ENCODE assay signal across 25 cellular contexts in genomic region chr6:135075018-135075417, GRCh38. TPM values are rescaled to one million over a fixed set of nuclear protein-coding genes. Genes with fewer than 3 reads are reported as not detected.
DNase-seq lines count a peak whose midpoint lies in the region; ATAC-seq, FAIRE-seq and TF ChIP-seq lines count a peak whose summit lies in the region.
"Had no signal": no experiment of that assay in that cellular context is flagged by ENCODE, and none has a peak within 500 bp of the region (broad histone marks: within the 10 kb centered on the region; RNA-seq: fewer than 3 reads in every experiment).

No MANE protein-coding gene starts in this region.

- H3K4me3 ChIP-seq in Loucy (ENCODE audit: low read length, poor library complexity, severe bottlenecking) = peak overlapping the region; percentile 9
- no peak overlapping the region for H3K4me3 ChIP-seq in GM12878
- H3K4me3 ChIP-seq in osteoblast (ENCODE audit: insufficient read depth, low read length) = no peak overlapping the region
- H3K4me3 ChIP-seq: ascending aorta; BLaER1 treated with 17β-estradiol and CSF1 and Interleukin-3, amounts not matched to agents 10 nM and 100 nM; left ventricle myocardium inferior; mucosa of descending colon; psoas muscle; upper lobe of left lung had no signal

- SMC1A ChIA-PET in GM12878 (lab: Charles Lee; ENCODE audit: uncharacterized antibody, unreplicated experiment) = interaction anchor here (1.0 to 3.4 kb wide), 5 partner anchors 11 to 86 kb away, joined by 3 to 23 read pairs (median 10); partner anchors contain the start of gene HBS1L

- H3K27ac Mint-ChIP-seq in activated naive CD8-positive, alpha-beta T cell = peak overlapping the region; percentile 69
- H3K27ac Mint-ChIP-seq in activated naive CD8-positive, alpha-beta T cell treated with anti-CD3 and anti-CD28 coated beads, Interleukin-2, amount 50 U/mL, for 24 hours = no peak overlapping the region
- H3K27ac Mint-ChIP-seq: activated naive CD4-positive, alpha-beta T cell treated with anti-CD3 and anti-CD28 coated beads, Interleukin-2, amount 10 ng/mL, durations not matched to agents 7 days and 5 days had no signal

- BruUV-seq in GM12878 (replicated peaks; lab: Mats Ljungman, UMichigan) = no TSS peak

- CTCF ChIA-PET in GM12878 (lab: Yijun Ruan, JAX) = interaction anchor here (0.7 to 2.8 kb wide), 13 partner anchors 9 to 70 kb away, joined by 3 to 9 read pairs (median 4); partner anchors contain the start of gene HBS1L

- H3K4me2 ChIP-seq in Loucy (ENCODE audit: low read depth, low read length, poor library complexity, severe bottlenecking) (peak overlapping the region; percentile 14), GM12878 (ENCODE audit: control insufficient read depth, insufficient read depth) (no peak overlapping the region), osteoblast (ENCODE audit: insufficient read depth, low read length) (no peak overlapping the region)
- H3K4me2 ChIP-seq: SK-N-SH had no signal

- no peaks in the 10 kb centered on the region for H3K9me2 ChIP-seq in Loucy (replicated peaks; ENCODE audit: low read depth, low read length)
- H3K9me2 ChIP-seq: SK-N-SH had no signal

- no peaks in the 10 kb centered on the region for H3K27me3 Mint-ChIP-seq in activated naive CD8-positive, alpha-beta T cell
- H3K27me3 Mint-ChIP-seq in activated naive CD8-positive, alpha-beta T cell treated with anti-CD3 and anti-CD28 coated beads, Interleukin-2, amount 50 U/mL, for 24 hours = no peaks in the 10 kb centered on the region
- H3K27me3 Mint-ChIP-seq: activated naive CD4-positive, alpha-beta T cell treated with anti-CD3 and anti-CD28 coated beads, Interleukin-2, amount 10 ng/mL, durations not matched to agents 7 days and 5 days had no signal

- no peak overlapping the region for H3K4me3 Mint-ChIP-seq in activated naive CD8-positive, alpha-beta T cell
- H3K4me3 Mint-ChIP-seq in activated naive CD8-positive, alpha-beta T cell treated with anti-CD3 and anti-CD28 coated beads, Interleukin-2, amount 50 U/mL, for 24 hours = no peak overlapping the region
- H3K4me3 Mint-ChIP-seq: activated naive CD4-positive, alpha-beta T cell treated with anti-CD3 and anti-CD28 coated beads, Interleukin-2, amount 10 ng/mL, durations not matched to agents 7 days and 5 days; neural crest cell had no signal

- H3K4me1 ChIP-seq in Loucy (ENCODE audit: insufficient read depth, low read length, poor library complexity, severe bottlenecking) (peaks cover 26% of the 10 kb centered on the region), GM12878 (ENCODE audit: control insufficient read depth, insufficient read depth, low read length) (no peaks in the 10 kb centered on the region), osteoblast (ENCODE audit: insufficient read depth, low read length) (no peaks in the 10 kb centered on the region)
- H3K4me1 ChIP-seq: ascending aorta, left ventricle myocardium inferior, psoas muscle, upper lobe of left lung had no signal

- H4K20me1 ChIP-seq in Loucy (ENCODE audit: insufficient read depth, low read length, poor library complexity, severe bottlenecking) (no peaks in the 10 kb centered on the region), GM12878 (ENCODE audit: control insufficient read depth, insufficient read depth) (no peaks in the 10 kb centered on the region), osteoblast (ENCODE audit: insufficient read depth, low read length) (no peaks in the 10 kb centered on the region)
- H4K20me1 ChIP-seq: BLaER1 treated with 17β-estradiol and CSF1 and Interleukin-3, amounts not matched to agents 10 nM and 100 nM had no signal

- H3K36me3 ChIP-seq in Loucy (ENCODE audit: insufficient read depth, low read length) (no peaks in the 10 kb centered on the region), GM12878 (ENCODE audit: control insufficient read depth in 2 of 2, insufficient read depth in 2 of 2, low read length in 1 of 2) (no peaks in the 10 kb centered on the region), osteoblast (ENCODE audit: insufficient read depth, low read length) (no peaks in the 10 kb centered on the region)
- H3K36me3 ChIP-seq: ascending aorta; BLaER1 treated with 17β-estradiol and CSF1 and Interleukin-3, amounts not matched to agents 10 nM and 100 nM; left ventricle myocardium inferior; upper lobe of left lung had no signal

- ATAC-seq in activated naive CD8-positive, alpha-beta T cell treated with anti-CD3 and anti-CD28 coated beads, Interleukin-2, amount 50 U/mL, for 24 hours = no peak
- ATAC-seq in GM12878 (no peak), GM18870 (IDR thresholded peaks at IDR 0.05; ENCODE audit: unreplicated experiment) (no peak)
- ATAC-seq: activated CD4-positive, CD25-positive, alpha-beta regulatory T cell treated with anti-CD3 and anti-CD28 coated beads, Interleukin-2, amount 50 U/mL, for 24 hours; mucosa of descending colon; psoas muscle had no signal

- in situ Hi-C loops in GM12878 (cut with MboI) = no loop called here

- no peak for TF ChIP-seq RAD21 in GM12878 (IDR thresholded peaks at IDR 0.05; ENCODE audit: insufficient read depth, low read depth, low read length)

- RAD21 ChIA-PET in GM12878 (lab: Charles Lee; ENCODE audit: unreplicated experiment) = interaction anchor here (0.9 to 3.1 kb wide), 4 partner anchors 11 to 109 kb away, joined by 3 to 21 read pairs (median 5); partner anchors contain the start of gene HBS1L

- 0% methylated on average over 1 of the region's 1 CpG for WGBS in GM12878 (ENCODE audit: insufficient coverage, insufficient replicate concordance, low lambda C conversion rate, missing lambda C conversion rate)

- H3F3A ChIP-seq in Loucy (ENCODE audit: low read depth) = no peaks in the 10 kb centered on the region

- H3K4me1 Mint-ChIP-seq in activated naive CD8-positive, alpha-beta T cell (ENCODE audit: low read depth) = peaks cover 26% of the 10 kb centered on the region
- peaks cover 22% of the 10 kb centered on the region for H3K4me1 Mint-ChIP-seq in activated naive CD8-positive, alpha-beta T cell treated with anti-CD3 and anti-CD28 coated beads, Interleukin-2, amount 50 U/mL, for 24 hours
- H3K4me1 Mint-ChIP-seq: neural crest cell had no signal

- no peaks in the 10 kb centered on the region for H3K79me2 ChIP-seq in Loucy (ENCODE audit: insufficient read depth, low read length)
- no peaks in the 10 kb centered on the region for H3K79me2 ChIP-seq in GM12878 (ENCODE audit: control insufficient read depth, insufficient read depth, low read length)
- H3K79me2 ChIP-seq in osteoblast (ENCODE audit: insufficient read depth, low read length) = no peaks in the 10 kb centered on the region

- H3K9ac ChIP-seq in Loucy (ENCODE audit: low read depth, low read length, poor library complexity, severe bottlenecking) = no peak overlapping the region
- no peak overlapping the region for H3K9ac ChIP-seq in GM12878 (ENCODE audit: control insufficient read depth, insufficient read depth, low read length)
- H3K9ac ChIP-seq: BLaER1 treated with 17β-estradiol and CSF1 and Interleukin-3, amounts not matched to agents 10 nM and 100 nM; SK-N-SH had no signal

- TF ChIP-seq CTCF in Loucy (conservative IDR thresholded peaks at IDR 0.05; ENCODE audit: low read length) (peak; percentile 46), GM12878 (IDR thresholded peaks at IDR 0.05 in 2 of 3, conservative IDR thresholded peaks at IDR 0.05 in 1 of 3; ENCODE audit: control insufficient read depth in 2 of 3, extremely low read depth in 1 of 3, insufficient read depth in 1 of 3, low read depth in 3 of 3, low read length in 3 of 3) (peak in 1 of 3 experiments; percentile 27; a peak in 1 of 6 replicates), osteoblast (IDR thresholded peaks at IDR 0.05; ENCODE audit: extremely low read depth, low read depth, low read length) (no peak), D721Med (IDR thresholded peaks at IDR 0.05; ENCODE audit: insufficient read depth, missing control alignments) (no peak)

- H3K9me3 ChIP-seq in Loucy (ENCODE audit: insufficient read depth, low read depth, low read length) (no peaks in the 10 kb centered on the region), GM12878 (replicated peaks; ENCODE audit: control insufficient read depth, insufficient read depth, low read length) (no peaks in the 10 kb centered on the region; the same call in 2 of the 3 replicates), osteoblast (ENCODE audit: low read depth, low read length) (no peaks in the 10 kb centered on the region)
- H3K9me3 ChIP-seq: ascending aorta, left ventricle myocardium inferior, mucosa of descending colon, psoas muscle, SK-N-SH, upper lobe of left lung had no signal

- H3K27me3 ChIP-seq in Loucy (ENCODE audit: insufficient read depth, low read length, poor library complexity, severe bottlenecking) = no peaks in the 10 kb centered on the region
- no peaks in the 10 kb centered on the region for H3K27me3 ChIP-seq in GM12878 (replicated peaks in 1 of 2; ENCODE audit: control insufficient read depth in 2 of 2, insufficient read depth in 2 of 2, low read length in 1 of 2)
- peaks cover 31% of the 10 kb centered on the region for H3K27me3 ChIP-seq in osteoblast (ENCODE audit: insufficient read depth, low read length)
- H3K27me3 ChIP-seq: ascending aorta; BLaER1 treated with 17β-estradiol and CSF1 and Interleukin-3, amounts not matched to agents 10 nM and 100 nM; upper lobe of left lung had no signal

- intact Hi-C loops in GM12878 (cut with micrococcal nuclease; ENCODE audit: unreplicated experiment) = no loop called here

- H3K9me3 Mint-ChIP-seq in activated naive CD8-positive, alpha-beta T cell (ENCODE audit: low read depth) = no peaks in the 10 kb centered on the region
- no peaks in the 10 kb centered on the region for H3K9me3 Mint-ChIP-seq in activated naive CD8-positive, alpha-beta T cell treated with anti-CD3 and anti-CD28 coated beads, Interleukin-2, amount 50 U/mL, for 24 hours
- H3K9me3 Mint-ChIP-seq: neural crest cell had no signal

- H3K36me3 Mint-ChIP-seq in activated naive CD8-positive, alpha-beta T cell = no peaks in the 10 kb centered on the region
- no peaks in the 10 kb centered on the region for H3K36me3 Mint-ChIP-seq in activated naive CD8-positive, alpha-beta T cell treated with anti-CD3 and anti-CD28 coated beads, Interleukin-2, amount 50 U/mL, for 24 hours (ENCODE audit: low read depth)
- H3K36me3 Mint-ChIP-seq: activated naive CD4-positive, alpha-beta T cell treated with anti-CD3 and anti-CD28 coated beads, Interleukin-2, amount 10 ng/mL, durations not matched to agents 7 days and 5 days had no signal

- H3K27ac ChIP-seq in GM12878 (ENCODE audit: control insufficient read depth, insufficient read depth) (no peak overlapping the region), osteoblast (ENCODE audit: low read depth, low read length) (no peak overlapping the region)
- H3K27ac ChIP-seq: ascending aorta; BLaER1 treated with 17β-estradiol and CSF1 and Interleukin-3, amounts not matched to agents 10 nM and 100 nM; left ventricle myocardium inferior; psoas muscle; upper lobe of left lung had no signal

- TF ChIP-seq POLR2A in GM12878 (IDR thresholded peaks at IDR 0.05; ENCODE audit: low read depth, low read length) = no peak

- FAIRE-seq in GM12878 (lab: Jason Lieb, UNC) (no peak), D721Med (lab: Jason Lieb, UNC) (no peak)

- TF ChIP-seq EP300 in GM12878 (IDR thresholded peaks at IDR 0.05; ENCODE audit: borderline replicate concordance in 1 of 2, control insufficient read depth in 1 of 2, low read depth in 2 of 2, low read length in 2 of 2) = no peak

- H2AFZ ChIP-seq in Loucy (ENCODE audit: low read length) (no peak overlapping the region), GM12878 (ENCODE audit: control insufficient read depth, low read depth, low read length) (no peak overlapping the region), osteoblast (ENCODE audit: low read length) (no peak overlapping the region)

- POLR2A ChIA-PET in GM12878 (lab: Charles Lee) = interaction anchor here (1.0 to 1.1 kb wide), 2 partner anchors 10 to 35 kb away, joined by 3 read pairs; no protein-coding TSS in a partner anchor

- no peak for DNase-seq in activated naive CD8-positive, alpha-beta T cell treated with anti-CD3 and anti-CD28 coated beads, Interleukin-2, amount 50 U/mL, for 24 hours
- DNase-seq in GM12878 (ENCODE audit: low read depth, low spot score) (no peak), osteoblast (ENCODE audit: insufficient read length, low spot score, missing footprints) (no peak), middle frontal gyrus (ENCODE audit: extremely low spot score, low spot score) (no peak), D721Med (ENCODE audit: insufficient read length, low spot score) (no peak)
- DNase-seq: activated naive CD4-positive, alpha-beta T cell treated with anti-CD3 and anti-CD28 coated beads, Interleukin-2, amount 10 ng/mL, durations not matched to agents 7 days and 5 days; activated T-cell treated with anti-CD3 and anti-CD28 coated beads, Interleukin-2, amount 50 U/mL, for 48 hours; central memory CD4-positive, alpha-beta T cell; left ventricle myocardium inferior; mucosa of descending colon; NCI-H146; NCI-H2171; NCI-H524; psoas muscle; RPMI8226; SK-N-SH; T-helper 2 cell; upper lobe of left lung had no signal

RNA-seq across cellular contexts. Expression of gene HBS1L, which starts 20.4 kb away (rescaled TPM):
- total RNA-seq in GM12878 (2013; cell fraction: nucleolus; rRNA removed) = 177 and 182 TPM in 2 replicates
- 67.9 and 90.2 TPM in 2 replicates for total RNA-seq in GM12878 (2014; rRNA removed)
- 85.9 and 93.6 TPM in 2 replicates for total RNA-seq in GM12878 (2014; rRNA removed; fragmentation: Illumina TruSeq; extraction: Trizol)
- total RNA-seq in GM12878 (2021) = 68.1 and 79.1 TPM in 2 replicates
- 74.4 TPM for polyA plus RNA-seq in GM12878 (2011; ENCODE audit: low read depth)
- 106 and 146 TPM in 2 replicates for polyA plus RNA-seq in GM12878 (2011; rRNA removed)
- polyA plus RNA-seq in GM12878 (2011; cell fraction: cytosol; rRNA removed) = 36.2 and 41.1 TPM in 2 replicates
- 53.7 and 60.6 TPM in 2 replicates for polyA plus RNA-seq in GM12878 (2011; cell fraction: nucleus; rRNA removed)
- polyA plus RNA-seq in GM12878 (2012) = 51.2 and 61.3 TPM in 2 replicates
- 74.0 and 96.1 TPM in 2 replicates for polyA plus RNA-seq in GM12878 (2014; fragmentation: Illumina TruSeq; extraction: Trizol)
- 10 to 100 TPM; 58.7 to 83.6 TPM for polyA plus RNA-seq in GM12878 (2014; fragmentation: Nextera tagmentation; extraction: Ambion mirVana)
- 53.4 and 71.1 TPM in 2 replicates for polyA plus RNA-seq in GM12878 (2014; rRNA removed)
- polyA plus RNA-seq in GM12878 (2016; fragmentation: Nextera tagmentation; extraction: Ambion mirVana) = 100 to 1,000 TPM; 132 to 142 TPM
- 92.4 and 120 TPM in 2 replicates for polyA minus RNA-seq in GM12878 (2011; rRNA and poly(A)+ RNA removed)
- polyA minus RNA-seq in GM12878 (2011; cell fraction: cytosol; rRNA and poly(A)+ RNA removed) = 40.5 and 42.4 TPM in 2 replicates
- 58.0 and 75.3 TPM in 2 replicates for polyA minus RNA-seq in GM12878 (2011; cell fraction: nucleus; rRNA and poly(A)+ RNA removed)
- total RNA-seq in osteoblast = 86.9 and 94.8 TPM in 2 replicates
